8 cellular contexts compared by ENCODE assay signal in the genomic region with DNA sequence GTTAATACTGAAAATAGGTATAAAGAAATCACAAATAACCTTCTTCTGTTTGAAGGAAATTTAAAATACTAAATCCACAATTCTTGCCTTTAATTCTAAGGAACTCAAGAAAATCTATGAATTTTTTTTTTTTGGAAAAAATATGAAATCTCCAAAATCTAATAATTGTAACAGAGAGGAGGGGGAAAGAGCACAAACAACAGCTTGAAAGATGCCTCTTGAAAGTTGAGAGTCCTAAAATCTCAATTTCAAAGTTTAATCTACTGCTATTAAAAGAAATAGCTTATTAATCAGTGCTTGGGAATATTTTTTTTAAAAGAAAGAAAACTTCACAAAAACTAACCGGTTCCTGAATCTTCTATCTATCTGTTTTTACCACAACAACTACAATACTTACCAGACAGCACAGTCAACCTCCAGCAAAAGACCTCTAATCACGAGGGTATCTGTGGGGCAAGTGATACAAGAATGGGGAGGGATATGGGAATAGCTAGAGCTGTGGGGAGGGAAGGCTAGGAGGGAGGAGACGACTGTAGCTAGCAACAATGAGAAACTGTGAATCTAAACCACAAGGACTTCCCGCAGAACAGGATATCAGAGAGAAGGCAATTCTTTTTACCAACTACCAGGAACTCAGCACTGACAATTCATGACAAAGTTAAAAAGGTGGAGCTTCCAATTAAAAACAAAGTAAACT. TPM values are rescaled to one million over a fixed set of nuclear protein-coding genes. Genes with fewer than 3 reads are reported as not detected.
DNase-seq lines count a peak whose midpoint lies in the region; ATAC-seq and TF ChIP-seq lines count a peak whose summit lies in the region.

A gene with protein sequence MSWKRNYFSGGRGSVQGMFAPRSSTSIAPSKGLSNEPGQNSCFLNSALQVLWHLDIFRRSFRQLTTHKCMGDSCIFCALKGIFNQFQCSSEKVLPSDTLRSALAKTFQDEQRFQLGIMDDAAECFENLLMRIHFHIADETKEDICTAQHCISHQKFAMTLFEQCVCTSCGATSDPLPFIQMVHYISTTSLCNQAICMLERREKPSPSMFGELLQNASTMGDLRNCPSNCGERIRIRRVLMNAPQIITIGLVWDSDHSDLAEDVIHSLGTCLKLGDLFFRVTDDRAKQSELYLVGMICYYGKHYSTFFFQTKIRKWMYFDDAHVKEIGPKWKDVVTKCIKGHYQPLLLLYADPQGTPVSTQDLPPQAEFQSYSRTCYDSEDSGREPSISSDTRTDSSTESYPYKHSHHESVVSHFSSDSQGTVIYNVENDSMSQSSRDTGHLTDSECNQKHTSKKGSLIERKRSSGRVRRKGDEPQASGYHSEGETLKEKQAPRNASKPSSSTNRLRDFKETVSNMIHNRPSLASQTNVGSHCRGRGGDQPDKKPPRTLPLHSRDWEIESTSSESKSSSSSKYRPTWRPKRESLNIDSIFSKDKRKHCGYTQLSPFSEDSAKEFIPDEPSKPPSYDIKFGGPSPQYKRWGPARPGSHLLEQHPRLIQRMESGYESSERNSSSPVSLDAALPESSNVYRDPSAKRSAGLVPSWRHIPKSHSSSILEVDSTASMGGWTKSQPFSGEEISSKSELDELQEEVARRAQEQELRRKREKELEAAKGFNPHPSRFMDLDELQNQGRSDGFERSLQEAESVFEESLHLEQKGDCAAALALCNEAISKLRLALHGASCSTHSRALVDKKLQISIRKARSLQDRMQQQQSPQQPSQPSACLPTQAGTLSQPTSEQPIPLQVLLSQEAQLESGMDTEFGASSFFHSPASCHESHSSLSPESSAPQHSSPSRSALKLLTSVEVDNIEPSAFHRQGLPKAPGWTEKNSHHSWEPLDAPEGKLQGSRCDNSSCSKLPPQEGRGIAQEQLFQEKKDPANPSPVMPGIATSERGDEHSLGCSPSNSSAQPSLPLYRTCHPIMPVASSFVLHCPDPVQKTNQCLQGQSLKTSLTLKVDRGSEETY (N-terminal part only) (minus strand): TSS at position 462 of the 697 bp plus-strand sequence. CDS start 15,684 bp downstream, outside the sequence.

- H2AK5ac ChIP-seq in mesenchymal stem cell (ENCODE audit: low read length, severe bottlenecking), result no peak within 1 kb of the TSS

- H2BK5ac ChIP-seq in mesenchymal stem cell (ENCODE audit: low read depth, low read length, poor library complexity, severe bottlenecking), result peak within 1 kb of the TSS; percentile 82

- ATAC-seq in activated CD4-positive, alpha-beta T cell treated with anti-CD3 and anti-CD28 coated beads for 36 hours, result peak; percentile 69
- no peak for ATAC-seq in GM21367 (IDR thresholded peaks at IDR 0.05; ENCODE audit: unreplicated experiment)

- H3K27ac ChIP-seq in SK-N-SH (ENCODE audit: low read depth in 2 of 2, low read length in 1 of 2) (peak within 1 kb of the TSS; percentile 61 to 67; a peak in 3 of 4 replicates), mesenchymal stem cell (ENCODE audit: low read length, poor library complexity, severe bottlenecking) (peak within 1 kb of the TSS; percentile 93), thymus (ENCODE audit: low read depth) (no peak within 1 kb of the TSS)

- peak within 1 kb of the TSS in 1 of 2 experiments; percentile 28 for H3K14ac ChIP-seq in mesenchymal stem cell (ENCODE audit: low read length in 2 of 2)

- H3K27me3 ChIP-seq in SK-N-SH (ENCODE audit: insufficient read depth) (no peaks in the 10 kb centered on the region), mesenchymal stem cell (ENCODE audit: control insufficient read depth in 1 of 2, insufficient read depth in 1 of 2, low read length in 2 of 2) (no peaks in the 10 kb centered on the region), thymus (ENCODE audit: control insufficient read depth, insufficient read depth) (no peaks in the 10 kb centered on the region), BE2C (no peaks in the 10 kb centered on the region)

- H2BK120ac ChIP-seq in mesenchymal stem cell (ENCODE audit: low read depth, low read length), result peak within 1 kb of the TSS; percentile 44

- H3K27me3 Mint-ChIP-seq in activated CD4-positive, alpha-beta T cell treated with anti-CD3 and anti-CD28 coated beads for 36 hours, result peaks cover 2% of the 10 kb centered on the region
- peaks cover 4% of the 10 kb centered on the region for H3K27me3 Mint-ChIP-seq in endothelial cell (ENCODE audit: unreplicated experiment)

- H3K4me1 ChIP-seq in SK-N-SH (ENCODE audit: control insufficient read depth in 1 of 2, insufficient read depth in 2 of 2, low read depth in 1 of 2, low read length in 1 of 2), result peaks cover 2 to 35% of the 10 kb centered on the region in 2 experiments
- H3K4me1 ChIP-seq in mesenchymal stem cell (ENCODE audit: control insufficient read depth, insufficient read depth, low read depth, low read length), result peaks cover 3% of the 10 kb centered on the region
- H3K4me1 ChIP-seq in thymus (ENCODE audit: control insufficient read depth, insufficient read depth, low read length), result peaks cover 7% of the 10 kb centered on the region
- H3K4me1 ChIP-seq in BE2C, result peaks cover 5% of the 10 kb centered on the region; the same call in 1 of the 2 replicates

- intact Hi-C loops in activated CD4-positive, alpha-beta T cell treated with anti-CD3 and anti-CD28 coated beads for 36 hours (cut with DNase I, micrococcal nuclease), result no loop called here

- no peaks in the 10 kb centered on the region for H4K20me1 ChIP-seq in SK-N-SH (ENCODE audit: insufficient read depth)

- H3K4me3 ChIP-seq in SK-N-SH (ENCODE audit: low read depth in 2 of 2, low read length in 1 of 2) (0 out of 4 replicates have a peak within 1 kb of the TSS, but pooled peaks of 1 of the 2 experiments have one; percentile 16), mesenchymal stem cell (ENCODE audit: insufficient read depth in 1 of 2, low read depth in 1 of 2, low read length in 2 of 2) (no peak within 1 kb of the TSS), thymus (ENCODE audit: low read length) (no peak within 1 kb of the TSS), BE2C (ENCODE audit: low read depth, low read length) (no peak within 1 kb of the TSS)

- 50% methylated on average over 4 of the region's 4 CpGs for WGBS in SK-N-SH (ENCODE audit: low lambda C conversion rate)
- 0% methylated on average over 1 of the region's 4 CpGs for WGBS in mesenchymal stem cell
- WGBS in thymus, result 12% methylated on average over 4 of the region's 4 CpGs

- peak within 1 kb of the TSS; percentile 72 for H3K27ac Mint-ChIP-seq in activated CD4-positive, alpha-beta T cell treated with anti-CD3 and anti-CD28 coated beads for 36 hours
- H3K27ac Mint-ChIP-seq in endothelial cell (ENCODE audit: unreplicated experiment), result peak within 1 kb of the TSS; percentile 100

- H3F3A ChIP-seq in SK-N-SH (replicated peaks; ENCODE audit: insufficient read depth), result peaks cover 26% of the 10 kb centered on the region

- H4K8ac ChIP-seq in mesenchymal stem cell (ENCODE audit: low read length), result no peak within 1 kb of the TSS

- no peak for TF ChIP-seq CTCF in SK-N-SH (IDR thresholded peaks at IDR 0.05)
- TF ChIP-seq CTCF in endothelial cell (IDR thresholded peaks at IDR 0.05; ENCODE audit: unreplicated experiment), result no peak
- TF ChIP-seq CTCF in BE2C (IDR thresholded peaks at IDR 0.05; ENCODE audit: low read depth, low read length), result no peak

- H3K79me1 ChIP-seq in mesenchymal stem cell (replicated peaks; ENCODE audit: low read length, poor library complexity, severe bottlenecking), result peaks cover 2% of the 10 kb centered on the region

- peak within 1 kb of the TSS; percentile 17 for H3K4me3 Mint-ChIP-seq in activated CD4-positive, alpha-beta T cell treated with anti-CD3 and anti-CD28 coated beads for 36 hours
- peak within 1 kb of the TSS; percentile 89 for H3K4me3 Mint-ChIP-seq in endothelial cell (ENCODE audit: unreplicated experiment)

- peak within 1 kb of the TSS in 1 of 2 experiments; percentile 73 for H3K18ac ChIP-seq in mesenchymal stem cell (ENCODE audit: low read depth in 1 of 2, low read length in 2 of 2)

- H3K4me1 Mint-ChIP-seq in activated CD4-positive, alpha-beta T cell treated with anti-CD3 and anti-CD28 coated beads for 36 hours, result peaks cover 15% of the 10 kb centered on the region
- peaks cover 43% of the 10 kb centered on the region for H3K4me1 Mint-ChIP-seq in endothelial cell (ENCODE audit: unreplicated experiment)

- peak within 1 kb of the TSS; percentile 27 to 49 for H3K4ac ChIP-seq in mesenchymal stem cell (ENCODE audit: low read depth in 1 of 2, low read length in 2 of 2)

- TF ChIP-seq RAD21 in SK-N-SH (IDR thresholded peaks at IDR 0.05; ENCODE audit: low read length), result no peak

- H2BK12ac ChIP-seq in mesenchymal stem cell (ENCODE audit: low read length in 2 of 2), result no peak within 1 kb of the TSS

- no peaks in the 10 kb centered on the region; the same call in 1 of the 2 replicates for H3K79me2 ChIP-seq in SK-N-SH (ENCODE audit: insufficient read depth)

- no peak within 1 kb of the TSS for H4K91ac ChIP-seq in mesenchymal stem cell (ENCODE audit: low read length)

- peak within 1 kb of the TSS; percentile 63 for H3K4me2 ChIP-seq in SK-N-SH
- peak within 1 kb of the TSS; percentile 48 for H3K4me2 ChIP-seq in mesenchymal stem cell (ENCODE audit: low read length, poor library complexity, severe bottlenecking)

- H3K9me3 ChIP-seq in SK-N-SH (no peaks in the 10 kb centered on the region), mesenchymal stem cell (ENCODE audit: control insufficient read depth, low read length) (no peaks in the 10 kb centered on the region), thymus (ENCODE audit: control insufficient read depth) (no peaks in the 10 kb centered on the region), BE2C (no peaks in the 10 kb centered on the region)

- H3K36me3 ChIP-seq in SK-N-SH (replicated peaks in 1 of 2; ENCODE audit: control insufficient read depth in 1 of 2, insufficient read depth in 2 of 2, low read length in 1 of 2), result no peaks in the 10 kb centered on the region
- no peaks in the 10 kb centered on the region for H3K36me3 ChIP-seq in mesenchymal stem cell (ENCODE audit: control insufficient read depth in 1 of 2, insufficient read depth in 2 of 2, low read depth in 1 of 2, low read length in 2 of 2)
- H3K36me3 ChIP-seq in thymus (ENCODE audit: control insufficient read depth, insufficient read depth), result no peaks in the 10 kb centered on the region
- no peaks in the 10 kb centered on the region for H3K36me3 ChIP-seq in BE2C

- no peaks in the 10 kb centered on the region for H3K36me3 Mint-ChIP-seq in activated CD4-positive, alpha-beta T cell treated with anti-CD3 and anti-CD28 coated beads for 36 hours (ENCODE audit: low read depth)
- peaks cover 4% of the 10 kb centered on the region for H3K36me3 Mint-ChIP-seq in endothelial cell (ENCODE audit: low read depth, unreplicated experiment)

- H3K9me3 Mint-ChIP-seq in activated CD4-positive, alpha-beta T cell treated with anti-CD3 and anti-CD28 coated beads for 36 hours (ENCODE audit: low read depth), result no peaks in the 10 kb centered on the region
- H3K9me3 Mint-ChIP-seq in endothelial cell (ENCODE audit: unreplicated experiment), result no peaks in the 10 kb centered on the region

- CTCF ChIA-PET in activated CD4-positive, alpha-beta T cell treated with anti-CD3 and anti-CD28 coated beads for 36 hours (lab: Charles Lee), result interaction anchor here (0.5 to 1.5 kb wide), 6 partner anchors 17 to 1249 kb away, joined by 3 to 9 read pairs (median 4); no protein-coding TSS in a partner anchor
- CTCF ChIA-PET in SK-N-SH (lab: Yijun Ruan, JAX), result interaction anchor here (0.6 to 2.0 kb wide), 5 partner anchors 14 to 273 kb away, joined by 3 to 6 read pairs (median 3); no protein-coding TSS in a partner anchor

- H3K23ac ChIP-seq in mesenchymal stem cell (ENCODE audit: low read length in 2 of 2), result no peak within 1 kb of the TSS

- H3K9ac ChIP-seq in SK-N-SH (peak within 1 kb of the TSS; percentile 44; the same call in 1 of the 2 replicates), mesenchymal stem cell (ENCODE audit: low read length) (peak within 1 kb of the TSS; percentile 50)

- TF ChIP-seq EP300 in SK-N-SH (IDR thresholded peaks at IDR 0.05; ENCODE audit: borderline replicate concordance in 1 of 2, low read depth in 1 of 2, low read length in 1 of 2), result no peak

- no peak within 1 kb of the TSS for H2BK15ac ChIP-seq in mesenchymal stem cell (ENCODE audit: low read depth, poor library complexity, severe bottlenecking)

- H2AFZ ChIP-seq in SK-N-SH (ENCODE audit: low read depth) (peak within 1 kb of the TSS; percentile 42), mesenchymal stem cell (ENCODE audit: low read depth, low read length) (no peak within 1 kb of the TSS)

- no peaks in the 10 kb centered on the region for H3K9me2 ChIP-seq in SK-N-SH

- POLR2A ChIA-PET in activated CD4-positive, alpha-beta T cell treated with anti-CD3 and anti-CD28 coated beads for 36 hours (lab: Charles Lee), result interaction anchor here (1.0 kb wide), 1 partner anchor 20 kb away, joined by 4 read pairs; no protein-coding TSS in a partner anchor
- POLR2A ChIA-PET in SK-N-SH (lab: Yijun Ruan, JAX), result no interaction called here

- no peak for DNase-seq in activated CD4-positive, alpha-beta T cell treated with anti-CD3 and anti-CD28 coated beads for 36 hours
- no peak for DNase-seq in activated CD4-positive, alpha-beta T cell treated with anti-CD3 and anti-CD28 coated beads, Interleukin-2, amount 50 U/mL, for 48 hours
- DNase-seq in SK-N-SH (no peak), endothelial cell (ENCODE audit: low spot score) (peak; percentile 61), mesenchymal stem cell (peak; percentile 83), BE2C (no peak)

RNA-seq across cellular contexts. Expression of the gene that starts here (rescaled TPM):
- total RNA-seq in activated CD4-positive, alpha-beta T cell treated with anti-CD3 and anti-CD28 coated beads for 36 hours, result 1 to 10 TPM; 4.3 to 4.5 TPM
- 6.5 and 11.0 TPM in 2 replicates for polyA plus RNA-seq in SK-N-SH (2012; rRNA removed)
- polyA plus RNA-seq in SK-N-SH (2012; cell fraction: cytosol; rRNA removed), result 7.4 and 9.1 TPM in 2 replicates
- 17.7 and 21.4 TPM in 2 replicates for polyA plus RNA-seq in SK-N-SH (2012; cell fraction: nucleus; rRNA removed)
- 267 TPM for total RNA-seq in endothelial cell (ENCODE audit: unreplicated experiment)
- polyA plus RNA-seq in mesenchymal stem cell (2013, experiment 1 of 2), result 6.2 TPM
- 5.8 TPM for polyA plus RNA-seq in mesenchymal stem cell (2013, experiment 2 of 2)
- 10.4 TPM for polyA plus RNA-seq in thymus
- polyA plus RNA-seq in BE2C (2012; ENCODE audit: insufficient read depth, insufficient read length, low read depth), result 11.6 TPM

Comparison
In these comparisons a context has a peak if more than half of its experiments do, and no peak if none do; other contexts are left out.
1. RNA of the gene that starts here (total RNA-seq): 267 TPM in endothelial cell (single experiment); 4.3 to 4.5 TPM in activated CD4-positive, alpha-beta T cell treated with anti-CD3 and anti-CD28 coated beads for 36 hours; every median in the first group is over 10 times any median in the second.
2. DNase-seq: peak in endothelial cell (single experiment) and mesenchymal stem cell (single experiment); none in activated CD4-positive, alpha-beta T cell treated with anti-CD3 and anti-CD28 coated beads for 36 hours (single experiment), activated CD4-positive, alpha-beta T cell treated with anti-CD3 and anti-CD28 coated beads, Interleukin-2, amount 50 U/mL, for 48 hours (0 of 2), SK-N-SH (single experiment) and BE2C (single experiment).